ENCODE assay signal across 9 cellular contexts in genomic region chr6:54291738-54292137, GRCh38. TPM values are rescaled to one million over a fixed set of nuclear protein-coding genes. Genes with fewer than 3 reads are reported as not detected.
DNase-seq lines count a peak whose midpoint lies in the region; ATAC-seq and TF ChIP-seq lines count a peak whose summit lies in the region.
"Had no signal": no experiment of that assay in that cellular context is flagged by ENCODE, and none has a peak within 500 bp of the region (broad histone marks: within the 10 kb centered on the region; RNA-seq: fewer than 3 reads in every experiment).

No MANE protein-coding gene starts in this region.

- DNase-seq in EH (ENCODE audit: low read depth) (peak; percentile 73), choroid plexus epithelial cell (ENCODE audit: low read depth) (peak; percentile 57), amniotic stem cell (lab: John Stamatoyannopoulos, UW) (no peak), HT-29 (ENCODE audit: low spot score) (no peak), thyroid gland (no peak)
- no peak for DNase-seq in T-helper 2 cell treated with Interferon-gamma antibody and Interleukin-4, amounts not matched to agents 5 μg/mL and 100 μg/mL, for 36 hours (ENCODE audit: low spot score)

- no peaks in the 10 kb centered on the region for H3K9me3 ChIP-seq in thyroid gland

- H3K27ac ChIP-seq in thyroid gland, result no peak overlapping the region

- H3K9me3 Mint-ChIP-seq in T-helper 2 cell treated with Interferon-gamma antibody and Interleukin-4, amounts not matched to agents 5 μg/mL and 100 μg/mL, for 36 hours, result no peaks in the 10 kb centered on the region

- no peak for TF ChIP-seq POLR2A in thyroid gland (IDR thresholded peaks at IDR 0.05)

- H3K4me3 Mint-ChIP-seq in T-helper 2 cell treated with Interferon-gamma antibody and Interleukin-4, amounts not matched to agents 5 μg/mL and 100 μg/mL, for 36 hours, result no peak overlapping the region

- intact Hi-C loops in thyroid gland (cut with DNase I), result no loop called here

- 69 to 84% methylated on average over 2 of the region's 2 CpGs for WGBS in thyroid gland, 2 donors

- no peaks in the 10 kb centered on the region for H3K27me3 ChIP-seq in thyroid gland

- no peaks in the 10 kb centered on the region for H3K36me3 ChIP-seq in thyroid gland

- ATAC-seq in GM19468 (IDR thresholded peaks at IDR 0.05; ENCODE audit: extremely low read depth, unreplicated experiment), result peak; percentile 94
- ATAC-seq in HG03175 (IDR thresholded peaks at IDR 0.05; ENCODE audit: unreplicated experiment), result peak; percentile 96

- TF ChIP-seq CTCF in choroid plexus epithelial cell (conservative IDR thresholded peaks at IDR 0.05; ENCODE audit: low read depth, low read length) (no peak), thyroid gland (IDR thresholded peaks at IDR 0.05) (no peak)

- H3K27ac Mint-ChIP-seq in T-helper 2 cell treated with Interferon-gamma antibody and Interleukin-4, amounts not matched to agents 5 μg/mL and 100 μg/mL, for 36 hours, result no peak overlapping the region
- H3K27ac Mint-ChIP-seq: activated T-helper 2 cell treated with anti-CD3 and anti-CD28 coated beads, Interferon-gamma antibody, Interleukin-2, Interleukin-4, amounts not matched to agents 10 μg/mL and 5 μg/mL and 100 μg/mL, durations not matched to agents 14 hours and 24 hours and 36 hours had no signal

- H3K4me1 ChIP-seq in thyroid gland, result no peaks in the 10 kb centered on the region

- peaks cover 2% of the 10 kb centered on the region for H3K36me3 Mint-ChIP-seq in T-helper 2 cell treated with Interferon-gamma antibody and Interleukin-4, amounts not matched to agents 5 μg/mL and 100 μg/mL, for 36 hours (ENCODE audit: low read depth)

- H3K4me1 Mint-ChIP-seq in T-helper 2 cell treated with Interferon-gamma antibody and Interleukin-4, amounts not matched to agents 5 μg/mL and 100 μg/mL, for 36 hours (ENCODE audit: low read depth), result peaks cover 1% of the 10 kb centered on the region

- no peaks in the 10 kb centered on the region for H3K27me3 Mint-ChIP-seq in T-helper 2 cell treated with Interferon-gamma antibody and Interleukin-4, amounts not matched to agents 5 μg/mL and 100 μg/mL, for 36 hours (ENCODE audit: low read depth)

- H3K4me3 ChIP-seq in choroid plexus epithelial cell (ENCODE audit: low read depth, low read length), result no peak overlapping the region
- H3K4me3 ChIP-seq in thyroid gland (replicated peaks in 1 of 3), result no peak overlapping the region

RNA-seq across cellular contexts. Expression of gene TINAG, which starts 16.5 kb away (rescaled TPM):
- total RNA-seq in HT-29 (2014; rRNA removed; shearing (Covaris generic)), result 0.15 and 1.8 TPM in 2 replicates
- not detected for total RNA-seq in thyroid gland
- total RNA-seq: activated T-helper 2 cell treated with anti-CD3 and anti-CD28 coated beads, Interferon-gamma antibody, Interleukin-2, Interleukin-4, amounts not matched to agents 10 μg/mL and 5 μg/mL and 100 μg/mL, durations not matched to agents 14 hours and 24 hours and 36 hours had no signal

Comparison
In these comparisons a context has a peak if more than half of its experiments do, and no peak if none do; other contexts are left out.
1. DNase-seq: peak in EH (single experiment) and choroid plexus epithelial cell (single experiment); none in T-helper 2 cell treated with Interferon-gamma antibody and Interleukin-4, amounts not matched to agents 5 μg/mL and 100 μg/mL, for 36 hours (single experiment), amniotic stem cell (single experiment), HT-29 (single experiment) and thyroid gland (0 of 2).